In genomic region chr13:66689628-66690027, GRCh38 we compare ENCODE assay signal across 9 cellular contexts.
DNase-seq lines count a peak whose midpoint lies in the region; ATAC-seq and TF ChIP-seq lines count a peak whose summit lies in the region.
"Had no signal": no experiment of that assay in that cellular context is flagged by ENCODE, and none has a peak within 500 bp of the region (broad histone marks: within the 10 kb centered on the region; RNA-seq: fewer than 3 reads in every experiment).

No MANE protein-coding gene starts in this region.

- DNase-seq in NCI-H2107 treated with DMSO at 0.1 percent for 48 hours (lab: John Stamatoyannopoulos, UW; ENCODE audit: unreplicated experiment) (peak; percentile 20), NCI-H2107 (lab: John Stamatoyannopoulos, UW) (no peak), Panc1 (ENCODE audit: low read depth, low spot score) (no peak), fibroblast of pulmonary artery (ENCODE audit: low read depth) (peak; percentile 71), retina (peak; percentile 32), RWPE1 (ENCODE audit: low spot score) (no peak)
- no peak for DNase-seq in activated T-cell treated with anti-CD3 and anti-CD28 coated beads, Interleukin-2, amount 50 U/mL, for 1 hour
- DNase-seq: upper lobe of left lung had no signal

- TF ChIP-seq CTCF in Panc1 (IDR thresholded peaks at IDR 0.05) = peak; percentile 43; the same call in 1 of the 2 replicates
- peak; percentile 56 for TF ChIP-seq CTCF in fibroblast of pulmonary artery (IDR thresholded peaks at IDR 0.05; ENCODE audit: low read length, missing control alignments)
- TF ChIP-seq CTCF in RWPE1 (conservative IDR thresholded peaks at IDR 0.05; ENCODE audit: low read depth) = no peak

- no peak for ATAC-seq in Panc1
- no peak for ATAC-seq in HG03439 (IDR thresholded peaks at IDR 0.05; ENCODE audit: unreplicated experiment)

- H3K27ac ChIP-seq in Panc1 (ENCODE audit: low read length) (no peak overlapping the region), RWPE1 (no peak overlapping the region)
- H3K27ac ChIP-seq: upper lobe of left lung had no signal

- intact Hi-C loops in Panc1 (cut with micrococcal nuclease; ENCODE audit: unreplicated experiment) = loop anchor here (10.0 kb wide), 1 partner anchor 535 kb away; no protein-coding TSS in a partner anchor

- H3K36me3 ChIP-seq in Panc1 (ENCODE audit: control insufficient read depth, insufficient read depth, low read length) = no peaks in the 10 kb centered on the region
- H3K36me3 ChIP-seq: upper lobe of left lung had no signal

- in situ Hi-C loops in Panc1 (cut with HindIII; ENCODE audit: low pct_unique_long_range_greater_than_20kb, low sequenced_read_pairs) = no loop called here

- H3K27me3 ChIP-seq in Panc1 (ENCODE audit: control insufficient read depth, insufficient read depth, low read length) = no peaks in the 10 kb centered on the region
- H3K27me3 ChIP-seq: upper lobe of left lung had no signal

- no TSS peak for BruUV-seq in Panc1 (replicated peaks; lab: Mats Ljungman, UMichigan)

- H3K4me1 ChIP-seq in Panc1 (ENCODE audit: control insufficient read depth, insufficient read depth, low read length) = no peaks in the 10 kb centered on the region
- H3K4me1 ChIP-seq: upper lobe of left lung had no signal

- H3K4me3 ChIP-seq in Panc1 (ENCODE audit: low read depth in 2 of 2, low read length in 2 of 2) = no peak overlapping the region
- no peak overlapping the region for H3K4me3 ChIP-seq in fibroblast of pulmonary artery (replicated peaks; ENCODE audit: low read depth, low read length)
- H3K4me3 ChIP-seq: upper lobe of left lung had no signal

- POLR2A ChIA-PET in Panc1 (lab: Charles Lee) (interaction anchor here (0.6 kb wide), 1 partner anchor 117 kb away, joined by 3 read pairs; no protein-coding TSS in a partner anchor), RWPE1 (lab: Yijun Ruan, JAX; ENCODE audit: low non-redundant PET) (no interaction called here)

- no peaks in the 10 kb centered on the region for H3K9me3 ChIP-seq in Panc1 (ENCODE audit: control insufficient read depth, insufficient read depth, low read depth, low read length)

- CTCF ChIA-PET in Panc1 (lab: Charles Lee) (interaction anchor here (1.1 kb wide), 1 partner anchor 305 kb away, joined by 3 read pairs; no protein-coding TSS in a partner anchor), RWPE1 (lab: Yijun Ruan, JAX) (interaction anchor here (0.6 kb wide), 2 partner anchors 78 to 378 kb away, joined by 3 to 4 read pairs; no protein-coding TSS in a partner anchor)

Comparison
In these comparisons a context has a peak if more than half of its experiments do, and no peak if none do; other contexts are left out.
1. DNase-seq: peak in NCI-H2107 treated with DMSO at 0.1 percent for 48 hours (single experiment), fibroblast of pulmonary artery (single experiment) and retina (single experiment); none in NCI-H2107 (single experiment), Panc1 (single experiment), activated T-cell treated with anti-CD3 and anti-CD28 coated beads, Interleukin-2, amount 50 U/mL, for 1 hour (single experiment) and RWPE1 (single experiment).